9 cellular contexts compared by ENCODE assay signal in genomic region chr10:16520900-16521299, GRCh38. TPM values are rescaled to one million over a fixed set of nuclear protein-coding genes. Genes with fewer than 3 reads are reported as not detected.
DNase-seq lines count a peak whose midpoint lies in the region; ATAC-seq and TF ChIP-seq lines count a peak whose summit lies in the region.
"Had no signal": no experiment of that assay in that cellular context is flagged by ENCODE, and none has a peak within 500 bp of the region (broad histone marks: within the 10 kb centered on the region; RNA-seq: fewer than 3 reads in every experiment).

No MANE protein-coding gene starts in this region.

- peak overlapping the region; percentile 52 for H3K4me3 Mint-ChIP-seq in memory B cell

- H3K4me3 ChIP-seq in coronary artery: peak overlapping the region; percentile 79
- H3K4me3 ChIP-seq in tibial nerve: peak overlapping the region; percentile 33 to 58 (median 36)

- H3K27ac Mint-ChIP-seq in memory B cell: no peak overlapping the region
- H3K27ac Mint-ChIP-seq: CD4-positive, alpha-beta T cell had no signal

- TF ChIP-seq POLR2A in tibial nerve (IDR thresholded peaks at IDR 0.05): no peak

- no peaks in the 10 kb centered on the region for H3K9me3 ChIP-seq in tibial nerve

- TF ChIP-seq CTCF in coronary artery (IDR thresholded peaks at IDR 0.05) (no peak), tibial nerve (IDR thresholded peaks at IDR 0.05) (no peak)

- H3K4me1 Mint-ChIP-seq in memory B cell: peaks cover 15% of the 10 kb centered on the region

- H3K36me3 Mint-ChIP-seq in memory B cell: no peaks in the 10 kb centered on the region

- H3K36me3 ChIP-seq in tibial nerve: no peaks in the 10 kb centered on the region

- DNase-seq in NCI-H1105 treated with DMSO at 0.1 percent for 48 hours (lab: John Stamatoyannopoulos, UW) (peak; percentile 33), NCI-H1105 (lab: John Stamatoyannopoulos, UW) (no peak), RPMI7951 (ENCODE audit: low read depth) (peak; percentile 22), coronary artery (ENCODE audit: low spot score) (no peak), memory B cell (ENCODE audit: low spot score in 2 of 2) (peak in 1 of 2 donors; percentile 21), tibial nerve (ENCODE audit: low spot score in 2 of 2) (no peak)

- 0% methylated on average over 13 to 26 of the region's 39 CpGs for WGBS in tibial nerve, 2 donors

- H3K27ac ChIP-seq in coronary artery (no peak overlapping the region), tibial nerve (no peak overlapping the region)

- peak; percentile 63 for ATAC-seq in HG02642 (IDR thresholded peaks at IDR 0.05; ENCODE audit: poor library complexity, unreplicated experiment)
- ATAC-seq in memory B cell (ENCODE audit: low read depth): peak; percentile 31
- ATAC-seq in HG03039 (IDR thresholded peaks at IDR 0.05; ENCODE audit: unreplicated experiment): no peak

- H3K27me3 Mint-ChIP-seq in memory B cell: peaks cover 27% of the 10 kb centered on the region

- H3K27me3 ChIP-seq in tibial nerve: peaks cover 0 to 48% of the 10 kb centered on the region in 2 donors

- no peaks in the 10 kb centered on the region for H3K9me3 Mint-ChIP-seq in memory B cell
- H3K9me3 Mint-ChIP-seq: CD4-positive, alpha-beta T cell had no signal

- peaks cover 0 to 28% (median 15%) of the 10 kb centered on the region in 4 donors for H3K4me1 ChIP-seq in tibial nerve

- no peak for TF ChIP-seq EP300 in tibial nerve (IDR thresholded peaks at IDR 0.05)

RNA-seq across cellular contexts. Expression of gene C1QL3, which starts 0.8 kb away (rescaled TPM):
- not detected in 2 replicates for total RNA-seq in RPMI7951 (2014; rRNA removed; shearing (Covaris generic))
- total RNA-seq in tibial nerve: not detected
- total RNA-seq: CD4-positive, alpha-beta T cell had no signal

Comparison
In these comparisons a context has a peak if more than half of its experiments do, and no peak if none do; other contexts are left out.
1. DNase-seq: peak in NCI-H1105 treated with DMSO at 0.1 percent for 48 hours (single experiment) and RPMI7951 (single experiment); none in NCI-H1105 (single experiment), coronary artery (single experiment) and tibial nerve (0 of 2).